ENCODE assay signal across 8 cellular contexts in the genomic region with DNA sequence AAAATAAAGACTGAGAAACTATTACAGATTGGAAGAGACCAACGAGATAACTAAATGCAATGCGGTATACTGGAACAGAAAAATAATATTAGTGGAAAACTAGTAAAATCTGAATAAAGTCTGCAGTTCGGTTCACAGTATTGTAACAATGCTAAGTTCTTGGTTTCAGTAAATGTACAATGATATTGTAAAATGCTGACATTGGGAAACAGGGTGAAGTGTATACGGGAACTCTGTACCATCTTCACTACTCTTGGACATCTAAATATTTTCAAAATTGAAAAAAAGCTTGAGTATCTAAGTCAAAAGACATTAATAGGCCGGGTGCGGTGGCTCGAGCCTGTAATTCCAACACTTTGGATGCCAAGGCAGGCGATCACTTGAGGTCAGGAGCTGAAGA.
"Had no signal": no experiment of that assay in that cellular context is flagged by ENCODE, and none has a peak within 500 bp of the region (broad histone marks: within the 10 kb centered on the region; RNA-seq: fewer than 3 reads in every experiment).

No MANE protein-coding gene starts in this region.

- H3K9me3 ChIP-seq: HAP-1 had no signal

- H3K4me1 ChIP-seq: HAP-1 had no signal

- H3K27ac ChIP-seq: GM23248, HL-60 had no signal

- H3K4me3 ChIP-seq: GM23248, HAP-1 had no signal

- DNase-seq: GM23248, GOT3, H7, HFFc6, KG1 had no signal

- H2AFZ ChIP-seq: GM23248 had no signal

- H3K36me3 ChIP-seq: HAP-1 had no signal

- H3K9ac ChIP-seq: GM23248 had no signal

- ATAC-seq: HCT116 had no signal
